ENCODE assay signal across 21 cellular contexts in the genomic region with DNA sequence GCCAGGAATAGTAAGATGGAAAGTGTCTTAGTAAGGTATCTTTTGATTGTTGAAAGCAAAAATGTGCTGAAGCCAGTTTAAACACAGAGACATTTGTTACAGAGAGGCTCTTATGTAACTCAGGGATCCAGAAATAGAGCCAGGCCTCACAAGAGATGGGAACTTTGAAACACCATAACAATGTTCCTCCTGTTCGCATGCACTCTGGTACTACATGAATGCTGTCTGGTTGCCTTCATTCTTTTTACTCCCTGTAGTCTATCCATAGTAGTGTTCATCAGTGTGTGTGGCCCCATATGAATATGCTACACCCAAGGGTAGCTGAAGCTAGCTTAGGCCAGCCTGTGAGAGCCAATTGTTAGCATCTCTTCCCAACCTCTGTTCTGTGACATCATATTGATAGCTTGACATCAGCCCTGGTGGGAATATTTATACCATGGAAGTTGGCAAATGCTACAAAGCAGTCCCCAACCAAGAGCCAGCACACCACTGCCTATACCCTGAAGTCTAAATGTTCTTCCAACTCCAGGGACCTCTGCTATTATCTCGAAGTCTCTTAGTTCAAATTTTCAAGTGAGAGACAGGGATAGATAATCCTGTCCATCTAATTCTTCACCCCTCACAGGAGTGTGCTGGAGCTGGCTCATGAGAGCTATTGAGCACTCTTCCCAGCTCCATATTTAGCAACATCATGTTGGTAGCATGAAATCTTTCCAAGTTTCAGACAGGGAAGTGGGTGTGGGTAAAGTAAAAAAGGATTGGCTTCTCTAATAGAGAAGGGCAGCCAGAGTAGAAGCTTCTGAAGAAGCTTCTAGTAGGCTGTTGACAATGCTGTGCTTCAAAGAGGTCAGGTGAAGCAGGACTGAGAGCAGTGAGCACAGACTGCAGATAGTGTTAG. TPM values are rescaled to one million over a fixed set of nuclear protein-coding genes. Genes with fewer than 3 reads are reported as not detected.
A peak's percentile ranks its signal among the peaks of the same experiment; 100 is the strongest.
DNase-seq lines count a peak whose midpoint lies in the region; ATAC-seq and TF ChIP-seq lines count a peak whose summit lies in the region.
"Had no signal": no experiment of that assay in that cellular context is flagged by ENCODE, and none has a peak within 500 bp of the region (broad histone marks: within the 10 kb centered on the region; RNA-seq: fewer than 3 reads in every experiment).

No MANE protein-coding gene starts in this region.

- H3K27me3 ChIP-seq in esophagus muscularis mucosa (no peaks in the 10 kb centered on the region), left lung (no peaks in the 10 kb centered on the region), stomach smooth muscle (ENCODE audit: control insufficient read depth in 1 of 2, insufficient read depth in 2 of 2, low read length in 2 of 2) (no peaks in the 10 kb centered on the region)
- H3K27me3 ChIP-seq: hepatocyte, SJCRH30, transverse colon had no signal

- H3K4me3 ChIP-seq in esophagus muscularis mucosa (no peak overlapping the region), left lung (no peak overlapping the region), stomach smooth muscle (ENCODE audit: low read length in 2 of 2) (no peak overlapping the region)
- H3K4me3 ChIP-seq: hepatocyte, SJCRH30, transverse colon had no signal

- peak overlapping the region in 1 of 2 donors; percentile 13 for H3K9ac ChIP-seq in stomach smooth muscle (ENCODE audit: low read length in 2 of 2)

- peak overlapping the region in 3 of 4 donors; percentile 50 to 65 (median 57) for H3K27ac ChIP-seq in esophagus muscularis mucosa (replicated peaks in 1 of 4)
- H3K27ac ChIP-seq in left lung, result no peak overlapping the region
- peak overlapping the region; percentile 49 for H3K27ac ChIP-seq in stomach smooth muscle (ENCODE audit: low read length)
- H3K27ac ChIP-seq: hepatocyte, SJCRH30, transverse colon had no signal

- H3K4me1 Mint-ChIP-seq in activated naive CD8-positive, alpha-beta T cell treated with anti-CD3 and anti-CD28 coated beads for 36 hours, result peaks cover 7% of the 10 kb centered on the region

- TF ChIP-seq POLR2A in esophagus muscularis mucosa (IDR thresholded peaks at IDR 0.05; ENCODE audit: low read depth), result no peak

- no peaks in the 10 kb centered on the region for H3K9me3 Mint-ChIP-seq in activated naive CD8-positive, alpha-beta T cell treated with anti-CD3 and anti-CD28 coated beads for 36 hours
- H3K9me3 Mint-ChIP-seq: naive B cell; stimulated activated effector memory CD8-positive, alpha-beta T cell treated with anti-CD3 and anti-CD28 coated beads, Interleukin-12 subunit alpha, Interleukin-12 subunit beta, amount 100 ng/mL, for 72 hours had no signal

- no peak for DNase-seq in activated naive CD8-positive, alpha-beta T cell treated with anti-CD3 and anti-CD28 coated beads for 36 hours
- DNase-seq in esophagus muscularis mucosa (ENCODE audit: extremely low spot score) (no peak), left lung (no peak), GM13977 (ENCODE audit: low spot score) (no peak), NCI-H2171 (lab: John Stamatoyannopoulos, UW) (no peak), NCI-H446 (lab: John Stamatoyannopoulos, UW) (no peak)
- DNase-seq: amygdala, DMS79 treated with DMSO at 0.1 percent for 48 hours, H7, KG1, MV-4-11, naive B cell, NCI-H1694, NCI-H774, SJCRH30, T-helper 17 cell, transverse colon had no signal

- TF ChIP-seq EP300 in esophagus muscularis mucosa (IDR thresholded peaks at IDR 0.05), result no peak

- no peak for TF ChIP-seq CTCF in esophagus muscularis mucosa (IDR thresholded peaks at IDR 0.05)
- TF ChIP-seq CTCF in left lung (IDR thresholded peaks at IDR 0.05), result no peak
- no peak for TF ChIP-seq CTCF in GM13977 (IDR thresholded peaks at IDR 0.05; ENCODE audit: extremely low read depth, insufficient read depth, missing control alignments)

- H3K4me1 ChIP-seq in esophagus muscularis mucosa (peaks cover 18 to 49% (median 37%) of the 10 kb centered on the region in 4 donors), left lung (peaks cover 6 to 22% of the 10 kb centered on the region in 2 donors), stomach smooth muscle (ENCODE audit: control insufficient read depth, insufficient read depth, low read length) (peaks cover 13% of the 10 kb centered on the region)
- H3K4me1 ChIP-seq: SJCRH30 had no signal

- H3K36me3 ChIP-seq in esophagus muscularis mucosa (peaks cover 34 to 85% (median 59%) of the 10 kb centered on the region in 4 donors), left lung (peaks cover 0 to 75% of the 10 kb centered on the region in 2 donors), stomach smooth muscle (ENCODE audit: control insufficient read depth in 2 of 2, insufficient read depth in 2 of 2, low read length in 2 of 2) (peaks cover 28 to 42% of the 10 kb centered on the region in 2 donors)

- intact Hi-C loops in esophagus muscularis mucosa (cut with DNase I) (no loop called here), left lung (cut with DNase I) (no loop called here)

- in situ Hi-C loops in GM13977 (cut with MboI; ENCODE audit: low pct_unique_long_range_greater_than_20kb, low sequenced_read_pairs, unreplicated experiment), result no loop called here

- H3K36me3 Mint-ChIP-seq in activated naive CD8-positive, alpha-beta T cell treated with anti-CD3 and anti-CD28 coated beads for 36 hours, result peaks cover 17% of the 10 kb centered on the region

- H3K4me3 Mint-ChIP-seq in activated naive CD8-positive, alpha-beta T cell treated with anti-CD3 and anti-CD28 coated beads for 36 hours, result no peak overlapping the region
- H3K4me3 Mint-ChIP-seq: stimulated activated effector memory CD8-positive, alpha-beta T cell treated with anti-CD3 and anti-CD28 coated beads, Interleukin-12 subunit alpha, Interleukin-12 subunit beta, amount 100 ng/mL, for 72 hours; T-helper 17 cell had no signal

- peak; percentile 42 for ATAC-seq in left lung
- ATAC-seq: sciatic nerve; stimulated activated effector memory CD8-positive, alpha-beta T cell treated with anti-CD3 and anti-CD28 coated beads, Interleukin-12 subunit alpha, Interleukin-12 subunit beta, amount 100 ng/mL, for 72 hours; T-helper 17 cell had no signal

- H3K9me3 ChIP-seq in esophagus muscularis mucosa (no peaks in the 10 kb centered on the region), left lung (no peaks in the 10 kb centered on the region), stomach smooth muscle (ENCODE audit: control insufficient read depth in 2 of 2, low read length in 2 of 2) (no peaks in the 10 kb centered on the region)
- H3K9me3 ChIP-seq: SJCRH30, transverse colon had no signal

- peak overlapping the region; percentile 3 for H3K27ac Mint-ChIP-seq in activated naive CD8-positive, alpha-beta T cell treated with anti-CD3 and anti-CD28 coated beads for 36 hours

- H3K27me3 Mint-ChIP-seq in activated naive CD8-positive, alpha-beta T cell treated with anti-CD3 and anti-CD28 coated beads for 36 hours, result no peaks in the 10 kb centered on the region
- H3K27me3 Mint-ChIP-seq: naive B cell, T-helper 17 cell had no signal

- 58% methylated on average over 2 of the region's 2 CpGs for WGBS in esophagus muscularis mucosa

RNA-seq across cellular contexts. Expression of a gene that starts 7.0 kb away (rescaled TPM):
- 10 to 100 TPM; 31.5 to 31.9 TPM for total RNA-seq in activated naive CD8-positive, alpha-beta T cell treated with anti-CD3 and anti-CD28 coated beads for 36 hours
- total RNA-seq in esophagus muscularis mucosa (10 to 100 TPM; 11.9 to 23.3 (median 19.1) TPM), left lung (10 to 100 TPM; 19.5 to 21.7 TPM)

RNA-seq across cellular contexts. Expression of a gene that starts 7.1 kb away (rescaled TPM):
- total RNA-seq in activated naive CD8-positive, alpha-beta T cell treated with anti-CD3 and anti-CD28 coated beads for 36 hours, result 10 to 100 TPM; 26.8 to 29.2 TPM
- 10 to 100 TPM in 3 of 4 donors, 1 to 10 TPM in 1; 9.0 to 16.2 (median 13.3) TPM for total RNA-seq in esophagus muscularis mucosa
- total RNA-seq in left lung, result 10 to 100 TPM; 11.3 to 13.0 TPM

Comparison
In these comparisons a context has a peak if more than half of its experiments do, and no peak if none do; other contexts are left out.
1. H3K27ac ChIP-seq: peak in esophagus muscularis mucosa (3 of 4) and stomach smooth muscle (single experiment); none in left lung (0 of 2).